In genomic region chr4:55879224-55879623, GRCh38 we compare ENCODE assay signal across 36 cellular contexts. TPM values are rescaled to one million over a fixed set of nuclear protein-coding genes. Genes with fewer than 3 reads are reported as not detected.
"Had no signal": no experiment of that assay in that cellular context is flagged by ENCODE, and none has a peak within 500 bp of the region (broad histone marks: within the 10 kb centered on the region; RNA-seq: fewer than 3 reads in every experiment).

No MANE protein-coding gene starts in this region.

- H3K27ac ChIP-seq: PC-9, RWPE1, VCaP had no signal

- H3K4me3 Mint-ChIP-seq: activated CD4-positive, alpha-beta memory T cell treated with anti-CD3 and anti-CD28 coated beads, Interleukin-2, amount 10 ng/mL, durations not matched to agents 7 days and 5 days; activated CD8-positive, alpha-beta memory T cell treated with anti-CD3 and anti-CD28 coated beads, Interleukin-2, amount 10 ng/mL, durations not matched to agents 7 days and 5 days; activated naive CD4-positive, alpha-beta T cell treated with anti-CD3 and anti-CD28 coated beads, Interleukin-2, amount 10 ng/mL, durations not matched to agents 7 days and 5 days; activated naive CD8-positive, alpha-beta T cell; activated naive CD8-positive, alpha-beta T cell treated with anti-CD3 and anti-CD28 coated beads, Interleukin-2, amount 50 U/mL, for 24 hours; brain; T-cell; T-helper 17 cell had no signal

- H3K9me3 Mint-ChIP-seq: activated CD4-positive, alpha-beta memory T cell treated with anti-CD3 and anti-CD28 coated beads, Interleukin-2, amount 10 ng/mL, durations not matched to agents 7 days and 5 days; activated naive CD4-positive, alpha-beta T cell treated with anti-CD3 and anti-CD28 coated beads, Interleukin-2, amount 10 ng/mL, durations not matched to agents 7 days and 5 days; activated naive CD8-positive, alpha-beta T cell treated with anti-CD3 and anti-CD28 coated beads, Interleukin-2, amount 50 U/mL, for 24 hours; brain; T-cell had no signal

- FAIRE-seq: bronchial epithelial cell, RCC 7860 had no signal

- H3K27me3 Mint-ChIP-seq: activated CD4-positive, alpha-beta memory T cell treated with anti-CD3 and anti-CD28 coated beads, Interleukin-2, amount 10 ng/mL, durations not matched to agents 7 days and 5 days; activated CD8-positive, alpha-beta memory T cell treated with anti-CD3 and anti-CD28 coated beads, Interleukin-2, amount 10 ng/mL, durations not matched to agents 7 days and 5 days; activated naive CD4-positive, alpha-beta T cell treated with anti-CD3 and anti-CD28 coated beads, Interleukin-2, amount 10 ng/mL, durations not matched to agents 7 days and 5 days; activated naive CD8-positive, alpha-beta T cell; activated naive CD8-positive, alpha-beta T cell treated with anti-CD3 and anti-CD28 coated beads, Interleukin-2, amount 50 U/mL, for 24 hours; brain; T-cell; T-helper 17 cell had no signal

- H3K4me2 ChIP-seq: PC-9 had no signal

- H3K4me1 Mint-ChIP-seq: activated CD4-positive, alpha-beta memory T cell treated with anti-CD3 and anti-CD28 coated beads, Interleukin-2, amount 10 ng/mL, durations not matched to agents 7 days and 5 days; activated CD8-positive, alpha-beta memory T cell treated with anti-CD3 and anti-CD28 coated beads, Interleukin-2, amount 10 ng/mL, durations not matched to agents 7 days and 5 days; activated naive CD4-positive, alpha-beta T cell treated with anti-CD3 and anti-CD28 coated beads, Interleukin-2, amount 10 ng/mL, durations not matched to agents 7 days and 5 days; activated naive CD8-positive, alpha-beta T cell treated with anti-CD3 and anti-CD28 coated beads, Interleukin-2, amount 50 U/mL, for 24 hours; brain; T-cell had no signal

- H3K4me3 ChIP-seq: PC-9 had no signal

- H3K27ac Mint-ChIP-seq: activated CD4-positive, alpha-beta memory T cell treated with anti-CD3 and anti-CD28 coated beads, Interleukin-2, amount 10 ng/mL, durations not matched to agents 7 days and 5 days; activated CD8-positive, alpha-beta memory T cell treated with anti-CD3 and anti-CD28 coated beads, Interleukin-2, amount 10 ng/mL, durations not matched to agents 7 days and 5 days; activated naive CD4-positive, alpha-beta T cell treated with anti-CD3 and anti-CD28 coated beads, Interleukin-2, amount 10 ng/mL, durations not matched to agents 7 days and 5 days; activated naive CD8-positive, alpha-beta T cell; activated naive CD8-positive, alpha-beta T cell treated with anti-CD3 and anti-CD28 coated beads, Interleukin-2, amount 50 U/mL, for 24 hours; brain; T-cell; T-helper 17 cell had no signal

- DNase-seq: activated CD4-positive, alpha-beta memory T cell treated with anti-CD3 and anti-CD28 coated beads, Interleukin-2, amount 10 ng/mL, durations not matched to agents 7 days and 5 days; activated CD4-positive, alpha-beta T cell treated with anti-CD3 and anti-CD28 coated beads for 1 hour; activated CD4-positive, alpha-beta T cell treated with anti-CD3 and anti-CD28 coated beads for 48 hours; activated CD4-positive, CD25-positive, alpha-beta regulatory T cell; activated CD8-positive, alpha-beta memory T cell treated with anti-CD3 and anti-CD28 coated beads for 24 hours; activated CD8-positive, alpha-beta memory T cell treated with anti-CD3 and anti-CD28 coated beads, Interleukin-2, amount 10 ng/mL, durations not matched to agents 7 days and 5 days; activated CD8-positive, alpha-beta memory T cell treated with anti-CD3 and anti-CD28 coated beads, Interleukin-2, amount 50 U/mL, for 48 hours; activated effector memory CD4-positive, alpha-beta T cell treated with Interleukin-2 at 50 U/mL for 16 hours; activated naive CD4-positive, alpha-beta T cell treated with anti-CD3 and anti-CD28 coated beads, Interleukin-2, amount 10 ng/mL, durations not matched to agents 7 days and 5 days; activated naive CD8-positive, alpha-beta T cell treated with anti-CD3 and anti-CD28 coated beads, Interleukin-2, amount 50 U/mL, for 24 hours; activated T-cell treated with anti-CD3 and anti-CD28 coated beads, Interleukin-2, amount 50 U/mL, for 48 hours; anterior cingulate cortex; caudate nucleus; cerebellar nuclear complex; NCI-H1105; NCI-H1417 treated with DMSO at 0.1 percent for 48 hours; NCI-H187 treated with DMSO at 0.1 percent for 48 hours; NCI-H2081; NCI-H345; NCI-H524 treated with DMSO at 0.1 percent for 48 hours; PC-9; SIG-M5; T-cell; T-helper 17 cell had no signal

- ATAC-seq: activated CD8-positive, alpha-beta memory T cell treated with anti-CD3 and anti-CD28 coated beads, Interleukin-2, amount 10 ng/mL, durations not matched to agents 7 days and 5 days; activated naive CD8-positive, alpha-beta T cell treated with anti-CD3 and anti-CD28 coated beads, Interleukin-2, amount 50 U/mL, for 24 hours; Right ventricle myocardium inferior; SK-N-SH treated with all-trans-retinoic acid at 6 μM for 48 hours; T-cell; T-helper 17 cell had no signal

- H2AFZ ChIP-seq: PC-9 had no signal

RNA-seq across cellular contexts. Expression of gene EXOC1L, which starts 59.6 kb away (rescaled TPM):
- total RNA-seq: activated CD4-positive, alpha-beta memory T cell treated with anti-CD3 and anti-CD28 coated beads, Interleukin-2, amount 10 ng/mL, durations not matched to agents 7 days and 5 days; activated CD8-positive, alpha-beta memory T cell treated with anti-CD3 and anti-CD28 coated beads, Interleukin-2, amount 10 ng/mL, durations not matched to agents 7 days and 5 days; bronchial epithelial cell; MCF 10A; NCI-H460; OCI-LY7; PC-9; Right ventricle myocardium inferior; SK-MEL-5; T-cell; T-helper 17 cell had no signal
